In the genomic region with DNA sequence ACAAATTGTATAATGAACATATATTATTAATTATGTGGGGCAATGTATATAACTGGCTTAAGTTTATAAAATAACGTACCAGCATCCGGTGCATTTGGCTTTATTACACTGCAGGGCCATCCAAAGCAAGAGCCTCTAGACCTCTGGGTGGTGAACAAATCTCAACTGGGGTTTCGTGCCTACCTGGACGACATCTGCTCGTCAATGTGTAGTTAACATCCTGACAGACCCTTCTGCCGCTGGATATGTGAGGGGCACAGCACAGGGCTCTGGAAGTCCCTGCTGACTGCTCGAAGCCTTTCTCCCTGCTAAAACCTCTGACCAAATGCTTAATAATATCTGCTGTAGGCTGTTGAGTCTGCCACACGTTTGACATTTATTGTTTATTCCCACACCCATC, we compare ENCODE assay signal across 1 cellular context.
TF ChIP-seq lines count a peak whose summit lies in the region.

No MANE protein-coding gene starts in this region.

TF ChIP-seq in endothelial cell of umbilical vein, 7 proteins besides CTCF, POLR2A, EP300 and RAD21:
- TF ChIP-seq, protein P1, sequence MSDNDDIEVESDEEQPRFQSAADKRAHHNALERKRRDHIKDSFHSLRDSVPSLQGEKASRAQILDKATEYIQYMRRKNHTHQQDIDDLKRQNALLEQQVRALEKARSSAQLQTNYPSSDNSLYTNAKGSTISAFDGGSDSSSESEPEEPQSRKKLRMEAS (IDR thresholded peaks at IDR 0.05; ENCODE audit: insufficient read depth, insufficient read length), result no peak
- TF ChIP-seq JUN (IDR thresholded peaks at IDR 0.05; ENCODE audit: borderline replicate concordance, insufficient read depth, insufficient read length, low read depth) (no peak), POLR2AphosphoS5 (IDR thresholded peaks at IDR 0.05; ENCODE audit: insufficient read depth, low read depth, low read length) (no peak), GATA2 (IDR thresholded peaks at IDR 0.05; ENCODE audit: insufficient read depth, insufficient read length, low read depth, low read length) (no peak), FOS (IDR thresholded peaks at IDR 0.05; ENCODE audit: borderline replicate concordance, insufficient read depth, low read length) (no peak), MYC (IDR thresholded peaks at IDR 0.05; ENCODE audit: low read depth, low read length) (no peak), EZH2 (IDR thresholded peaks at IDR 0.05; ENCODE audit: borderline replicate concordance, low read depth, low read length, severe bottlenecking) (no peak)
